ENCODE assay signal across 1 cellular context in genomic region chr1:21931171-21932093, GRCh38.
TF ChIP-seq lines count a peak whose summit lies in the region.

No MANE protein-coding gene starts in this region.

TF ChIP-seq in HepG2, 621 proteins besides CTCF, POLR2A, EP300 and RAD21 (continued from another document and continues in another):
- TF ChIP-seq ZBTB4 (CRISPR knock-in tag; IDR thresholded peaks at IDR 0.05; ENCODE audit: borderline replicate concordance) (0 out of 2 replicates have a peak, but pooled peaks have one; percentile 27), GATAD1 (CRISPR knock-in tag; IDR thresholded peaks at IDR 0.05) (peak; percentile 48; the same call in 1 of the 2 replicates), MTA1 (CRISPR knock-in tag; IDR thresholded peaks at IDR 0.05; ENCODE audit: borderline replicate concordance) (peak; percentile 89; the same call in 1 of the 2 replicates), TCF7L2 (IDR thresholded peaks at IDR 0.05; ENCODE audit: low read depth, low read length) (no peak), ZFP90 (CRISPR knock-in tag; IDR thresholded peaks at IDR 0.05; ENCODE audit: borderline replicate concordance) (0 out of 2 replicates have a peak, but pooled peaks have one; percentile 49), SOX6 (IDR thresholded peaks at IDR 0.05) (no peak), SOX6 (CRISPR knock-in tag; IDR thresholded peaks at IDR 0.05) (peak; percentile 42), BORCS8-MEF2B (CRISPR knock-in tag; IDR thresholded peaks at IDR 0.05) (0 out of 2 replicates have a peak, but pooled peaks have one; percentile 33), ZSCAN31 (CRISPR knock-in tag; IDR thresholded peaks at IDR 0.05; ENCODE audit: low read depth) (0 out of 2 replicates have a peak, but pooled peaks have one; percentile 73), CEBPG (CRISPR knock-in tag; IDR thresholded peaks at IDR 0.05) (peak; percentile 50; the same call in 1 of the 2 replicates), SAP130 (CRISPR knock-in tag; IDR thresholded peaks at IDR 0.05; ENCODE audit: low read depth) (peak; percentile 91), ELF3 (CRISPR knock-in tag; IDR thresholded peaks at IDR 0.05) (peak; percentile 87), MAFG (CRISPR knock-in tag; IDR thresholded peaks at IDR 0.05) (no peak), SKIL (CRISPR knock-in tag; IDR thresholded peaks at IDR 0.05; ENCODE audit: borderline replicate concordance) (peak; percentile 69), ZFY (CRISPR knock-in tag; IDR thresholded peaks at IDR 0.05) (peak; percentile 72), MAF1 (CRISPR knock-in tag; IDR thresholded peaks at IDR 0.05; ENCODE audit: borderline replicate concordance) (peak; percentile 61; the same call in 1 of the 2 replicates), KAT8 (CRISPR knock-in tag; IDR thresholded peaks at IDR 0.05) (peak; percentile 15; the same call in 1 of the 2 replicates), RARA (CRISPR knock-in tag; IDR thresholded peaks at IDR 0.05) (peak; percentile 72), ZNF782 (CRISPR knock-in tag; IDR thresholded peaks at IDR 0.05; ENCODE audit: borderline replicate concordance) (no peak), TARDBP (CRISPR knock-in tag; IDR thresholded peaks at IDR 0.05) (peak; percentile 65), NRL (CRISPR knock-in tag; IDR thresholded peaks at IDR 0.05; ENCODE audit: borderline replicate concordance) (peak; percentile 76; the same call in 1 of the 2 replicates), ZNF768 (CRISPR knock-in tag; IDR thresholded peaks at IDR 0.05) (peak; percentile 16; the same call in 1 of the 2 replicates), KDM2A (CRISPR knock-in tag; IDR thresholded peaks at IDR 0.05; ENCODE audit: borderline replicate concordance, low read depth) (peak; percentile 63; the same call in 1 of the 2 replicates), MIER3 (CRISPR knock-in tag; IDR thresholded peaks at IDR 0.05; ENCODE audit: borderline replicate concordance) (0 out of 2 replicates have a peak, but pooled peaks have one; percentile 32), ZFX (CRISPR knock-in tag; IDR thresholded peaks at IDR 0.05; ENCODE audit: low read depth) (peak; percentile 91)
- TF ChIP-seq, protein P1, sequence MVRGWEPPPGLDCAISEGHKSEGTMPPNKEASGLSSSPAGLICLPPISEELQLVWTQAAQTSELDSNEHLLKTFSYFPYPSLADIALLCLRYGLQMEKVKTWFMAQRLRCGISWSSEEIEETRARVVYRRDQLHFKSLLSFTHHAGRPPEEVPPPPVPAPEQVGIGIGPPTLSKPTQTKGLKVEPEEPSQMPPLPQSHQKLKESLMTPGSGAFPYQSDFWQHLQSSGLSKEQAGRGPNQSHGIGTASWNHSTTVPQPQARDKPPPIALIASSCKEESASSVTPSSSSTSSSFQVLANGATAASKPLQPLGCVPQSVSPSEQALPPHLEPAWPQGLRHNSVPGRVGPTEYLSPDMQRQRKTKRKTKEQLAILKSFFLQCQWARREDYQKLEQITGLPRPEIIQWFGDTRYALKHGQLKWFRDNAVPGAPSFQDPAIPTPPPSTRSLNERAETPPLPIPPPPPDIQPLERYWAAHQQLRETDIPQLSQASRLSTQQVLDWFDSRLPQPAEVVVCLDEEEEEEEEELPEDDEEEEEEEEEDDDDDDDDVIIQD (CRISPR knock-in tag; IDR thresholded peaks at IDR 0.05; ENCODE audit: low read depth) = peak; percentile 54; the same call in 1 of the 2 replicates
- TF ChIP-seq, protein P2, sequence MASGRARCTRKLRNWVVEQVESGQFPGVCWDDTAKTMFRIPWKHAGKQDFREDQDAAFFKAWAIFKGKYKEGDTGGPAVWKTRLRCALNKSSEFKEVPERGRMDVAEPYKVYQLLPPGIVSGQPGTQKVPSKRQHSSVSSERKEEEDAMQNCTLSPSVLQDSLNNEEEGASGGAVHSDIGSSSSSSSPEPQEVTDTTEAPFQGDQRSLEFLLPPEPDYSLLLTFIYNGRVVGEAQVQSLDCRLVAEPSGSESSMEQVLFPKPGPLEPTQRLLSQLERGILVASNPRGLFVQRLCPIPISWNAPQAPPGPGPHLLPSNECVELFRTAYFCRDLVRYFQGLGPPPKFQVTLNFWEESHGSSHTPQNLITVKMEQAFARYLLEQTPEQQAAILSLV (CRISPR knock-in tag; IDR thresholded peaks at IDR 0.05; ENCODE audit: borderline replicate concordance) = no peak
- TF ChIP-seq, protein P3, sequence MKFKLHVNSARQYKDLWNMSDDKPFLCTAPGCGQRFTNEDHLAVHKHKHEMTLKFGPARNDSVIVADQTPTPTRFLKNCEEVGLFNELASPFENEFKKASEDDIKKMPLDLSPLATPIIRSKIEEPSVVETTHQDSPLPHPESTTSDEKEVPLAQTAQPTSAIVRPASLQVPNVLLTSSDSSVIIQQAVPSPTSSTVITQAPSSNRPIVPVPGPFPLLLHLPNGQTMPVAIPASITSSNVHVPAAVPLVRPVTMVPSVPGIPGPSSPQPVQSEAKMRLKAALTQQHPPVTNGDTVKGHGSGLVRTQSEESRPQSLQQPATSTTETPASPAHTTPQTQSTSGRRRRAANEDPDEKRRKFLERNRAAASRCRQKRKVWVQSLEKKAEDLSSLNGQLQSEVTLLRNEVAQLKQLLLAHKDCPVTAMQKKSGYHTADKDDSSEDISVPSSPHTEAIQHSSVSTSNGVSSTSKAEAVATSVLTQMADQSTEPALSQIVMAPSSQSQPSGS (CRISPR knock-in tag; IDR thresholded peaks at IDR 0.05) = peak; percentile 48; the same call in 1 of the 2 replicates
- TF ChIP-seq, protein P4, sequence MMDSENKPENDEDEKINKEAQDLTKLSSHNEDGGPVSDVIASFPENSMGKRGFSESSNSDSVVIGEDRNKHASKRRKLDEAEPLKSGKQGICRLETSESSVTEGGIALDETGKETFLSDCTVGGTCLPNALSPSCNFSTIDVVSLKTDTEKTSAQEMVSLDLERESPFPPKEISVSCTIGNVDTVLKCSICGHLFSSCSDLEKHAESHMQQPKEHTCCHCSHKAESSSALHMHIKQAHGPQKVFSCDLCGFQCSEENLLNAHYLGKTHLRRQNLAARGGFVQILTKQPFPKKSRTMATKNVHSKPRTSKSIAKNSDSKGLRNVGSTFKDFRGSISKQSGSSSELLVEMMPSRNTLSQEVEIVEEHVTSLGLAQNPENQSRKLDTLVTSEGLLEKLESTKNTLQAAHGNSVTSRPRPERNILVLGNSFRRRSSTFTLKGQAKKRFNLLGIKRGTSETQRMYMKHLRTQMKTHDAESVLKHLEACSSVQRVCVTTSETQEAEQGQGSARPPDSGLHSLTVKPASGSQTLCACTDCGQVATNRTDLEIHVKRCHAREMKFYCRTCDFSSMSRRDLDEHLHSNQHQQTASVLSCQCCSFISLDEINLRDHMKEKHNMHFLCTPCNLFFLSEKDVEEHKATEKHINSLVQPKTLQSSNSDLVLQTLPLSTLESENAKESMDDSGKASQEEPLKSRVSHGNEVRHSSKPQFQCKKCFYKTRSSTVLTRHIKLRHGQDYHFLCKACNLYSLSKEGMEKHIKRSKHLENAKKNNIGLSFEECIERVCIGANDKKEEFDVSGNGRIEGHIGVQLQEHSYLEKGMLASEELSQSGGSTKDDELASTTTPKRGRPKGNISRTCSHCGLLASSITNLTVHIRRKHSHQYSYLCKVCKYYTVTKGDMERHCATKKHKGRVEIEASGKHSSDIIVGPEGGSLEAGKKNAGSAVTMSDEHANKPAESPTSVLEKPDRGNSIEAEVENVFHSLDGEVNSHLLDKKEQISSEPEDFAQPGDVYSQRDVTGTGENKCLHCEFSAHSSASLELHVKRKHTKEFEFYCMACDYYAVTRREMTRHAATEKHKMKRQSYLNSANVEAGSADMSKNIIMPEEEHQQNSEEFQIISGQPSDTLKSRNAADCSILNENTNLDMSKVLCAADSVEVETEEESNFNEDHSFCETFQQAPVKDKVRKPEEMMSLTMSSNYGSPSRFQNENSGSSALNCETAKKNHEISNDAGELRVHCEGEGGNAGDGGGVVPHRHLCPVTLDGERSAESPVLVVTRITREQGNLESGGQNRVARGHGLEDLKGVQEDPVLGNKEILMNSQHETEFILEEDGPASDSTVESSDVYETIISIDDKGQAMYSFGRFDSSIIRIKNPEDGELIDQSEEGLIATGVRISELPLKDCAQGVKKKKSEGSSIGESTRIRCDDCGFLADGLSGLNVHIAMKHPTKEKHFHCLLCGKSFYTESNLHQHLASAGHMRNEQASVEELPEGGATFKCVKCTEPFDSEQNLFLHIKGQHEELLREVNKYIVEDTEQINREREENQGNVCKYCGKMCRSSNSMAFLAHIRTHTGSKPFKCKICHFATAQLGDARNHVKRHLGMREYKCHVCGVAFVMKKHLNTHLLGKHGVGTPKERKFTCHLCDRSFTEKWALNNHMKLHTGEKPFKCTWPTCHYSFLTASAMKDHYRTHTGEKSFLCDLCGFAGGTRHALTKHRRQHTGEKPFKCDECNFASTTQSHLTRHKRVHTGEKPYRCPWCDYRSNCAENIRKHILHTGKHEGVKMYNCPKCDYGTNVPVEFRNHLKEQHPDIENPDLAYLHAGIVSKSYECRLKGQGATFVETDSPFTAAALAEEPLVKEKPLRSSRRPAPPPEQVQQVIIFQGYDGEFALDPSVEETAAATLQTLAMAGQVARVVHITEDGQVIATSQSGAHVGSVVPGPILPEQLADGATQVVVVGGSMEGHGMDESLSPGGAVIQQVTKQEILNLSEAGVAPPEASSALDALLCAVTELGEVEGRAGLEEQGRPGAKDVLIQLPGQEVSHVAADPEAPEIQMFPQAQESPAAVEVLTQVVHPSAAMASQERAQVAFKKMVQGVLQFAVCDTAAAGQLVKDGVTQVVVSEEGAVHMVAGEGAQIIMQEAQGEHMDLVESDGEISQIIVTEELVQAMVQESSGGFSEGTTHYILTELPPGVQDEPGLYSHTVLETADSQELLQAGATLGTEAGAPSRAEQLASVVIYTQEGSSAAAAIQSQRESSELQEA (CRISPR knock-in tag; IDR thresholded peaks at IDR 0.05; ENCODE audit: not compliant biosample characterization) = peak; percentile 32
- TF ChIP-seq, protein P5, sequence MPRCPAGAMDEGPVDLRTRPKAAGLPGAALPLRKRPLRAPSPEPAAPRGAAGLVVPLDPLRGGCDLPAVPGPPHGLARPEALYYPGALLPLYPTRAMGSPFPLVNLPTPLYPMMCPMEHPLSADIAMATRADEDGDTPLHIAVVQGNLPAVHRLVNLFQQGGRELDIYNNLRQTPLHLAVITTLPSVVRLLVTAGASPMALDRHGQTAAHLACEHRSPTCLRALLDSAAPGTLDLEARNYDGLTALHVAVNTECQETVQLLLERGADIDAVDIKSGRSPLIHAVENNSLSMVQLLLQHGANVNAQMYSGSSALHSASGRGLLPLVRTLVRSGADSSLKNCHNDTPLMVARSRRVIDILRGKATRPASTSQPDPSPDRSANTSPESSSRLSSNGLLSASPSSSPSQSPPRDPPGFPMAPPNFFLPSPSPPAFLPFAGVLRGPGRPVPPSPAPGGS (CRISPR knock-in tag; IDR thresholded peaks at IDR 0.05) = peak; percentile 72; the same call in 1 of the 2 replicates
- TF ChIP-seq, protein P6, sequence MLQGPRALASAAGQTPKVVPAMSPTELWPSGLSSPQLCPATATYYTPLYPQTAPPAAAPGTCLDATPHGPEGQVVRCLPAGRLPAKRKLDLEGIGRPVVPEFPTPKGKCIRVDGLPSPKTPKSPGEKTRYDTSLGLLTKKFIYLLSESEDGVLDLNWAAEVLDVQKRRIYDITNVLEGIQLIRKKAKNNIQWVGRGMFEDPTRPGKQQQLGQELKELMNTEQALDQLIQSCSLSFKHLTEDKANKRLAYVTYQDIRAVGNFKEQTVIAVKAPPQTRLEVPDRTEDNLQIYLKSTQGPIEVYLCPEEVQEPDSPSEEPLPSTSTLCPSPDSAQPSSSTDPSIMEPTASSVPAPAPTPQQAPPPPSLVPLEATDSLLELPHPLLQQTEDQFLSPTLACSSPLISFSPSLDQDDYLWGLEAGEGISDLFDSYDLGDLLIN (CRISPR knock-in tag; IDR thresholded peaks at IDR 0.05; ENCODE audit: borderline replicate concordance) = 0 out of 2 replicates have a peak, but pooled peaks have one; percentile 34
